In the genomic region with DNA sequence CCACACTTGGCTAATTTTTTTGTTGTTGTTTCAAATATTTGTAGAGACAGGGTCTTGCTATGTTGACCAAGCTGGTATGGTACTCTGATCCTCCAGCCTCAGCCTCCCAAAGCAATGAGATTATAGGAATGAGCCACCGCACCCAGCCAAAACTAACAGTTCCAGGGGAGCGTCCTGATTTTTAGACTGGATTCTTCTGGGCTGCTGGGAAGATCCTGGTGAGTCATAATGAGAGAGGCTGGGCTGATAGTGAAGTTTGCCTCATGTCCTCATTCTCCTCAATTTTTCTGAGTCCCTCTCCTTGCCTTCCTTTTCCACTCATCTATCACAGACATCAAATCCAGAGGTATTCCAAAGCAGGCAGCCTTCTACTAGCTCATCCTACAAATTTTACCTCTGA, we compare ENCODE assay signal across 22 cellular contexts.
DNase-seq lines count a peak whose midpoint lies in the region; ATAC-seq lines count a peak whose summit lies in the region.
"Had no signal": no experiment of that assay in that cellular context is flagged by ENCODE, and none has a peak within 500 bp of the region (broad histone marks: within the 10 kb centered on the region; RNA-seq: fewer than 3 reads in every experiment).

No MANE protein-coding gene starts in this region.

- H3K27me3 Mint-ChIP-seq in activated CD4-positive, alpha-beta T cell treated with anti-CD3 and anti-CD28 coated beads, Interleukin-2, amount 10 ng/mL, durations not matched to agents 7 days and 5 days, result peaks cover 1% of the 10 kb centered on the region

- ATAC-seq in HG03571 (IDR thresholded peaks at IDR 0.05; ENCODE audit: unreplicated experiment), result no peak
- ATAC-seq in HG02623 (IDR thresholded peaks at IDR 0.05; ENCODE audit: unreplicated experiment), result no peak
- no peak for ATAC-seq in left colon
- ATAC-seq: activated CD4-positive, alpha-beta T cell treated with anti-CD3 and anti-CD28 coated beads for 36 hours; body of pancreas; naive thymus-derived CD8-positive, alpha-beta T cell had no signal

- CTCF ChIA-PET in activated CD4-positive, alpha-beta T cell treated with anti-CD3 and anti-CD28 coated beads, Interleukin-2, amount 10 ng/mL, durations not matched to agents 7 days and 5 days (lab: Charles Lee), result interaction anchor here (0.6 kb wide), 1 partner anchor 598 kb away, joined by 3 read pairs; no protein-coding TSS in a partner anchor

- POLR2A ChIA-PET in activated CD4-positive, alpha-beta T cell treated with anti-CD3 and anti-CD28 coated beads, Interleukin-2, amount 10 ng/mL, durations not matched to agents 7 days and 5 days (lab: Charles Lee), result no interaction called here

- intact Hi-C loops in left colon (cut with DNase I, micrococcal nuclease), result no loop called here

- H3K36me3 Mint-ChIP-seq in activated CD4-positive, alpha-beta T cell treated with anti-CD3 and anti-CD28 coated beads, Interleukin-2, amount 10 ng/mL, durations not matched to agents 7 days and 5 days (ENCODE audit: low read depth), result no peaks in the 10 kb centered on the region
- H3K36me3 Mint-ChIP-seq: CD14-positive monocyte; naive thymus-derived CD8-positive, alpha-beta T cell had no signal

- H3K4me3 Mint-ChIP-seq in activated CD4-positive, alpha-beta T cell treated with anti-CD3 and anti-CD28 coated beads, Interleukin-2, amount 10 ng/mL, durations not matched to agents 7 days and 5 days, result no peak overlapping the region
- H3K4me3 Mint-ChIP-seq: activated CD4-positive, alpha-beta T cell treated with anti-CD3 and anti-CD28 coated beads for 36 hours; CD14-positive monocyte; naive thymus-derived CD8-positive, alpha-beta T cell had no signal

- peak; percentile 36 for DNase-seq in HPDE6-E6E7 (ENCODE audit: extremely low spot score)
- peak; percentile 13 for DNase-seq in amniotic epithelial cell (ENCODE audit: low read depth)
- DNase-seq in fibroblast of peridontal ligament (ENCODE audit: extremely low read depth), result peak; percentile 63
- DNase-seq in left colon, result no peak
- DNase-seq in activated CD4-positive, alpha-beta T cell treated with anti-CD3 and anti-CD28 coated beads, Interleukin-2, amount 10 ng/mL, durations not matched to agents 7 days and 5 days, result no peak
- DNase-seq: activated CD4-positive, alpha-beta T cell treated with anti-CD3 and anti-CD28 coated beads for 36 hours; activated CD8-positive, alpha-beta memory T cell treated with anti-CD3 and anti-CD28 coated beads, Interleukin-2, amount 50 U/mL, for 48 hours; activated naive CD4-positive, alpha-beta T cell treated with Interleukin-2 at 50 U/mL for 16 hours; body of pancreas; DMS79; H7; MM.1S; naive thymus-derived CD8-positive, alpha-beta T cell; NCI-H2029 treated with DMSO at 0.1 percent for 48 hours; NCI-H510A; posterior cingulate gyrus; small intestine; stimulated activated CD4-positive, alpha-beta T cell treated with anti-CD3 and anti-CD28 coated beads, Interleukin-4, amount 100 ng/mL, for 4 hours; tibial artery had no signal

- H3K4me1 Mint-ChIP-seq in activated CD4-positive, alpha-beta T cell treated with anti-CD3 and anti-CD28 coated beads, Interleukin-2, amount 10 ng/mL, durations not matched to agents 7 days and 5 days, result no peaks in the 10 kb centered on the region
- H3K4me1 Mint-ChIP-seq: activated CD4-positive, alpha-beta T cell treated with anti-CD3 and anti-CD28 coated beads for 36 hours; CD14-positive monocyte; naive thymus-derived CD8-positive, alpha-beta T cell had no signal

- no peak overlapping the region for H3K27ac Mint-ChIP-seq in activated CD4-positive, alpha-beta T cell treated with anti-CD3 and anti-CD28 coated beads, Interleukin-2, amount 10 ng/mL, durations not matched to agents 7 days and 5 days
- H3K27ac Mint-ChIP-seq: activated CD4-positive, alpha-beta T cell treated with anti-CD3 and anti-CD28 coated beads for 36 hours; CD14-positive monocyte; naive thymus-derived CD8-positive, alpha-beta T cell had no signal

- H3K9me3 Mint-ChIP-seq in activated CD4-positive, alpha-beta T cell treated with anti-CD3 and anti-CD28 coated beads, Interleukin-2, amount 10 ng/mL, durations not matched to agents 7 days and 5 days, result no peaks in the 10 kb centered on the region
- H3K9me3 Mint-ChIP-seq: naive thymus-derived CD8-positive, alpha-beta T cell had no signal

Comparison
In these comparisons a context has a peak if more than half of its experiments do, and no peak if none do; other contexts are left out.
1. DNase-seq: peak in HPDE6-E6E7 (single experiment), amniotic epithelial cell (single experiment) and fibroblast of peridontal ligament (single experiment); none in left colon (0 of 2) and activated CD4-positive, alpha-beta T cell treated with anti-CD3 and anti-CD28 coated beads, Interleukin-2, amount 10 ng/mL, durations not matched to agents 7 days and 5 days (single experiment).